In the genomic region with DNA sequence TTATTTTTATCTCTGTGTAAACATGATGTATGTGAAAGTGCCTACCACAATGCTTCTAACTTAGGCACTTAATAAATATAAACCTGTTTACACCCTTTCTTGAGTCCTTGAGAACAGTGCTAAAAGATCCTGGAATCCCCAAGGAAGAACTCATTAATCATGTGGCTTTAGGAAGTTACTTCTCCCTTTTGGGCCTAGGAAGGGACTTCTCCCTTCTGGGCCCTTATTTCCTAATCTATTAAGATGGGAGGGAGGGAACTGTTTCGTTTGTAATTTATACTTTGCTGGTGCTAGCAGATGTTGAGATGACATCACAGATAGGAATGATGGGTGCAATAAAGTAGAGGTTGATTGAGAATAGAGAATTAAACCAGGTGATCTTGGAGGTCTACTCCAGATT, we compare ENCODE assay signal across 8 cellular contexts. TPM values are rescaled to one million over a fixed set of nuclear protein-coding genes. Genes with fewer than 3 reads are reported as not detected.
DNase-seq lines count a peak whose midpoint lies in the region; ATAC-seq, FAIRE-seq and TF ChIP-seq lines count a peak whose summit lies in the region.

No MANE protein-coding gene starts in this region.

- H3K9me3 Mint-ChIP-seq in mesothelial cell of epicardium, result no peaks in the 10 kb centered on the region

- TF ChIP-seq POLR2A in A549 (IDR thresholded peaks at IDR 0.05; ENCODE audit: low read length) (no peak), GM12878 (IDR thresholded peaks at IDR 0.05; ENCODE audit: low read depth, low read length) (no peak)

- no peak for TF ChIP-seq EP300 in A549 (IDR thresholded peaks at IDR 0.05)
- no peak for TF ChIP-seq EP300 in GM12878 (IDR thresholded peaks at IDR 0.05; ENCODE audit: borderline replicate concordance in 1 of 2, control insufficient read depth in 1 of 2, low read depth in 2 of 2, low read length in 2 of 2)

- no peaks in the 10 kb centered on the region for H4K20me1 ChIP-seq in GM12878 (ENCODE audit: control insufficient read depth, insufficient read depth)

- RAD21 ChIA-PET in GM12878 (lab: Charles Lee; ENCODE audit: unreplicated experiment), result interaction anchor here (0.6 to 1.2 kb wide), 2 partner anchors 15 to 24 kb away, joined by 3 read pairs; no protein-coding TSS in a partner anchor

- TF ChIP-seq RAD21 in A549 (conservative IDR thresholded peaks at IDR 0.05 in 1 of 2, IDR thresholded peaks at IDR 0.05 in 1 of 2), result no peak
- TF ChIP-seq RAD21 in GM12878 (IDR thresholded peaks at IDR 0.05; ENCODE audit: insufficient read depth, low read depth, low read length), result no peak

- CTCF ChIA-PET in A549 (lab: Yijun Ruan, JAX), result no interaction called here
- CTCF ChIA-PET in GM12878 (lab: Yijun Ruan, JAX), result interaction anchor here (0.7 kb wide), 1 partner anchor 215 kb away, joined by 3 read pairs; no protein-coding TSS in a partner anchor

- H3K4me1 ChIP-seq in A549 (peaks cover 28% of the 10 kb centered on the region), GM12878 (ENCODE audit: control insufficient read depth, insufficient read depth, low read length) (peaks cover 4% of the 10 kb centered on the region; the same call in 1 of the 2 replicates)

- peaks cover 46% of the 10 kb centered on the region for H3K4me1 Mint-ChIP-seq in mesothelial cell of epicardium

- WGBS in A549 (ENCODE audit: missing lambda C conversion rate), result 0% methylated on average over 1 of the region's 1 CpG
- WGBS in GM12878 (ENCODE audit: insufficient coverage, insufficient replicate concordance, low lambda C conversion rate, missing lambda C conversion rate), result 0% methylated on average over 1 of the region's 1 CpG

- H3K9ac ChIP-seq in GM12878 (ENCODE audit: control insufficient read depth, insufficient read depth, low read length), result peak overlapping the region; percentile 87

- no peaks in the 10 kb centered on the region for H3K27me3 ChIP-seq in GM12878 (replicated peaks in 1 of 2; ENCODE audit: control insufficient read depth in 2 of 2, insufficient read depth in 2 of 2, low read length in 1 of 2)

- no peak for FAIRE-seq in A549 (lab: Jason Lieb, UNC)
- FAIRE-seq in GM12878 (lab: Jason Lieb, UNC), result no peak

- TF ChIP-seq CTCF in A549 (IDR thresholded peaks at IDR 0.05) (no peak), HFF-Myc (IDR thresholded peaks at IDR 0.05; ENCODE audit: low read depth, low read length, missing control alignments) (no peak), GM12878 (IDR thresholded peaks at IDR 0.05 in 2 of 3, conservative IDR thresholded peaks at IDR 0.05 in 1 of 3; ENCODE audit: control insufficient read depth in 2 of 3, extremely low read depth in 1 of 3, insufficient read depth in 1 of 3, low read depth in 3 of 3, low read length in 3 of 3) (no peak), mesothelial cell of epicardium (IDR thresholded peaks at IDR 0.05; ENCODE audit: unreplicated experiment) (no peak)

- H3K9me3 ChIP-seq in A549 (no peaks in the 10 kb centered on the region), GM12878 (replicated peaks; ENCODE audit: control insufficient read depth, insufficient read depth, low read length) (no peaks in the 10 kb centered on the region)

- SMC1A ChIA-PET in GM12878 (lab: Charles Lee; ENCODE audit: uncharacterized antibody, unreplicated experiment), result interaction anchor here (0.7 to 4.0 kb wide), 4 partner anchors 10 to 26 kb away, joined by 3 to 11 read pairs (median 5); no protein-coding TSS in a partner anchor

- TSS peak; percentile 77 for BruUV-seq in GM12878 (replicated peaks; lab: Mats Ljungman, UMichigan)

- H2AFZ ChIP-seq in GM12878 (ENCODE audit: control insufficient read depth, low read depth, low read length), result no peak overlapping the region

- ATAC-seq in A549 (no peak), GM12878 (no peak), GM21528 (IDR thresholded peaks at IDR 0.05; ENCODE audit: low FRiP score, unreplicated experiment) (no peak), GM19455 (IDR thresholded peaks at IDR 0.05; ENCODE audit: unreplicated experiment) (no peak)

- in situ Hi-C loops in GM12878 (cut with MboI), result no loop called here

- H3K27ac ChIP-seq in A549 (peak overlapping the region; percentile 99 to 100), GM12878 (ENCODE audit: control insufficient read depth, insufficient read depth) (peak overlapping the region; percentile 88)

- H3K4me3 ChIP-seq in A549, result peak overlapping the region; percentile 85
- peak overlapping the region; percentile 90 for H3K4me3 ChIP-seq in HFF-Myc (replicated peaks; ENCODE audit: low read depth, low read length)
- peak overlapping the region; percentile 79 for H3K4me3 ChIP-seq in GM12878

- H3K36me3 ChIP-seq in GM12878 (ENCODE audit: control insufficient read depth in 2 of 2, insufficient read depth in 2 of 2, low read length in 1 of 2), result peaks cover 0 to 7% of the 10 kb centered on the region in 2 experiments; a peak in 1 of 4 replicates

- H3K79me2 ChIP-seq in GM12878 (ENCODE audit: control insufficient read depth, insufficient read depth, low read length), result peaks cover 69% of the 10 kb centered on the region

- H3K27ac Mint-ChIP-seq in mesothelial cell of epicardium, result peak overlapping the region; percentile 93

- intact Hi-C loops in GM12878 (cut with micrococcal nuclease; ENCODE audit: unreplicated experiment), result no loop called here

- H3K4me3 Mint-ChIP-seq in mesothelial cell of epicardium, result peak overlapping the region; percentile 93

- H3K36me3 Mint-ChIP-seq in mesothelial cell of epicardium, result peaks cover 10% of the 10 kb centered on the region

- no peaks in the 10 kb centered on the region for H3K27me3 Mint-ChIP-seq in mesothelial cell of epicardium (ENCODE audit: low read depth)

- peak overlapping the region; percentile 91 for H3K4me2 ChIP-seq in A549
- peak overlapping the region; percentile 90 for H3K4me2 ChIP-seq in GM12878 (ENCODE audit: control insufficient read depth, insufficient read depth)

- no peak for DNase-seq in A549 (ENCODE audit: low read depth in 1 of 2, low spot score in 1 of 2)
- DNase-seq in HFF-Myc (ENCODE audit: extremely low read depth, low read depth), result no peak
- no peak for DNase-seq in GM12878 (ENCODE audit: low read depth, low spot score)
- DNase-seq in mesothelial cell of epicardium (ENCODE audit: low spot score in 2 of 2, unreplicated experiment in 2 of 2), result no peak
- DNase-seq in islet precursor cell, result no peak
- DNase-seq in nucleus accumbens (lab: John Stamatoyannopoulos, UW), result no peak

- POLR2A ChIA-PET in A549 (lab: Yijun Ruan, JAX), result no interaction called here
- POLR2A ChIA-PET in GM12878 (lab: Charles Lee), result interaction anchor here (0.7 to 4.0 kb wide), 3 partner anchors 25 to 1164 kb away, joined by 3 to 37 read pairs (median 3); a partner anchor contains a TSS

RNA-seq across cellular contexts. Expression of a gene that starts 1.1 kb away (rescaled TPM):
- polyA plus RNA-seq in A549 (2011; rRNA removed), result 47.7 and 63.8 TPM in 2 replicates
- polyA plus RNA-seq in A549 (2012; cell fraction: cytosol; rRNA removed), result 11.2 and 12.1 TPM in 2 replicates
- 3.5 and 6.6 TPM in 2 replicates for polyA plus RNA-seq in A549 (2012; cell fraction: nucleus; rRNA removed)
- polyA plus RNA-seq in A549 (2017; fragmentation: RNase III; extraction: RNeasy Plus Mini Kit Qiagen cat#74134 plus additional on column Dnase treatment), result 46.8 to 53.7 TPM (median 47.4 TPM) in 3 replicates
- polyA minus RNA-seq in A549 (2011; rRNA and poly(A)+ RNA removed), result 11.0 and 11.2 TPM in 2 replicates
- 103 TPM in 2 replicates for total RNA-seq in GM12878 (2013; cell fraction: nucleolus; rRNA removed)
- total RNA-seq in GM12878 (2014; rRNA removed), result 25.0 and 37.9 TPM in 2 replicates
- total RNA-seq in GM12878 (2014; rRNA removed; fragmentation: Illumina TruSeq; extraction: Trizol), result 55.3 and 58.2 TPM in 2 replicates
- total RNA-seq in GM12878 (2021), result 36.3 and 36.6 TPM in 2 replicates
- 36.8 TPM for polyA plus RNA-seq in GM12878 (2011; ENCODE audit: low read depth)
- polyA plus RNA-seq in GM12878 (2011; rRNA removed), result 73.6 and 119 TPM in 2 replicates
- 21.0 and 28.0 TPM in 2 replicates for polyA plus RNA-seq in GM12878 (2011; cell fraction: cytosol; rRNA removed)
- polyA plus RNA-seq in GM12878 (2011; cell fraction: nucleus; rRNA removed), result 20.1 and 22.8 TPM in 2 replicates
- 35.9 and 38.4 TPM in 2 replicates for polyA plus RNA-seq in GM12878 (2012)
- 76.3 and 91.5 TPM in 2 replicates for polyA plus RNA-seq in GM12878 (2014; fragmentation: Illumina TruSeq; extraction: Trizol)
- 10 to 100 TPM; 61.1 to 72.7 TPM for polyA plus RNA-seq in GM12878 (2014; fragmentation: Nextera tagmentation; extraction: Ambion mirVana)
- 39.9 and 48.8 TPM in 2 replicates for polyA plus RNA-seq in GM12878 (2014; rRNA removed)
- 10 to 100 TPM; 72.4 to 76.9 TPM for polyA plus RNA-seq in GM12878 (2016; fragmentation: Nextera tagmentation; extraction: Ambion mirVana)
- polyA minus RNA-seq in GM12878 (2011; rRNA and poly(A)+ RNA removed), result 29.7 and 35.6 TPM in 2 replicates
- polyA minus RNA-seq in GM12878 (2011; cell fraction: cytosol; rRNA and poly(A)+ RNA removed), result 16.8 and 21.6 TPM in 2 replicates
- polyA minus RNA-seq in GM12878 (2011; cell fraction: nucleus; rRNA and poly(A)+ RNA removed), result 13.4 and 22.8 TPM in 2 replicates
- total RNA-seq in mesothelial cell of epicardium, result 74.0 to 78.1 TPM (median 76.3 TPM) in 3 replicates

RNA-seq across cellular contexts. Expression of a gene that starts 2.3 kb away (rescaled TPM):
- polyA plus RNA-seq in A549 (2011; rRNA removed), result 42.0 and 65.2 TPM in 2 replicates
- polyA plus RNA-seq in A549 (2012; cell fraction: cytosol; rRNA removed), result 23.7 and 24.4 TPM in 2 replicates
- 14.6 and 15.0 TPM in 2 replicates for polyA plus RNA-seq in A549 (2012; cell fraction: nucleus; rRNA removed)
- polyA plus RNA-seq in A549 (2017; fragmentation: RNase III; extraction: RNeasy Plus Mini Kit Qiagen cat#74134 plus additional on column Dnase treatment), result 54.3 to 61.0 TPM (median 59.7 TPM) in 3 replicates
- polyA minus RNA-seq in A549 (2011; rRNA and poly(A)+ RNA removed), result 11.6 and 23.9 TPM in 2 replicates
- total RNA-seq in GM12878 (2013; cell fraction: nucleolus; rRNA removed), result 35.1 and 38.2 TPM in 2 replicates
- total RNA-seq in GM12878 (2014; rRNA removed), result 18.2 and 20.3 TPM in 2 replicates
- total RNA-seq in GM12878 (2014; rRNA removed; fragmentation: Illumina TruSeq; extraction: Trizol), result 12.5 and 14.6 TPM in 2 replicates
- total RNA-seq in GM12878 (2021), result 27.4 and 29.8 TPM in 2 replicates
- polyA plus RNA-seq in GM12878 (2011; ENCODE audit: low read depth), result 9.1 TPM
- 29.9 and 35.5 TPM in 2 replicates for polyA plus RNA-seq in GM12878 (2011; rRNA removed)
- 21.4 and 21.9 TPM in 2 replicates for polyA plus RNA-seq in GM12878 (2011; cell fraction: cytosol; rRNA removed)
- polyA plus RNA-seq in GM12878 (2011; cell fraction: nucleus; rRNA removed), result 15.3 and 19.4 TPM in 2 replicates
- polyA plus RNA-seq in GM12878 (2012), result 20.9 and 23.0 TPM in 2 replicates
- polyA plus RNA-seq in GM12878 (2014; fragmentation: Illumina TruSeq; extraction: Trizol), result 13.2 and 14.2 TPM in 2 replicates
- 10 to 100 TPM in 1 of 2 experiments, 1 to 10 TPM in 1; 6.7 to 16.6 TPM for polyA plus RNA-seq in GM12878 (2014; fragmentation: Nextera tagmentation; extraction: Ambion mirVana)
- 15.6 and 17.2 TPM in 2 replicates for polyA plus RNA-seq in GM12878 (2014; rRNA removed)
- 10 to 100 TPM; 40.3 to 41.7 TPM for polyA plus RNA-seq in GM12878 (2016; fragmentation: Nextera tagmentation; extraction: Ambion mirVana)
- polyA minus RNA-seq in GM12878 (2011; rRNA and poly(A)+ RNA removed), result 10.2 and 17.3 TPM in 2 replicates
- 20.3 and 30.9 TPM in 2 replicates for polyA minus RNA-seq in GM12878 (2011; cell fraction: cytosol; rRNA and poly(A)+ RNA removed)
- 9.9 and 12.4 TPM in 2 replicates for polyA minus RNA-seq in GM12878 (2011; cell fraction: nucleus; rRNA and poly(A)+ RNA removed)
- 46.7 to 53.9 TPM (median 47.8 TPM) in 3 replicates for total RNA-seq in mesothelial cell of epicardium

RNA-seq across cellular contexts. Expression of a gene that starts 23.6 kb away (rescaled TPM):
- polyA plus RNA-seq in A549 (2011; rRNA removed) (12.0 TPM in 2 replicates), A549 (2017; fragmentation: RNase III; extraction: RNeasy Plus Mini Kit Qiagen cat#74134 plus additional on column Dnase treatment) (9.6 to 11.8 TPM (median 10.9 TPM) in 3 replicates), GM12878 (2011; rRNA removed) (15.4 and 18.0 TPM in 2 replicates), GM12878 (2014; fragmentation: Illumina TruSeq; extraction: Trizol) (6.3 and 9.3 TPM in 2 replicates), GM12878 (2014; fragmentation: Nextera tagmentation; extraction: Ambion mirVana) (1 to 10 TPM; 2.7 to 6.7 TPM), GM12878 (2014; rRNA removed) (22.1 and 22.9 TPM in 2 replicates), GM12878 (2016; fragmentation: Nextera tagmentation; extraction: Ambion mirVana) (10 to 100 TPM; 25.7 to 32.4 TPM)
- polyA plus RNA-seq in A549 (2012; cell fraction: cytosol; rRNA removed), result 16.3 and 19.5 TPM in 2 replicates
- polyA plus RNA-seq in A549 (2012; cell fraction: nucleus; rRNA removed), result 20.5 and 24.6 TPM in 2 replicates
- 7.6 and 10.1 TPM in 2 replicates for polyA minus RNA-seq in A549 (2011; rRNA and poly(A)+ RNA removed)
- 27.6 and 29.1 TPM in 2 replicates for total RNA-seq in GM12878 (2013; cell fraction: nucleolus; rRNA removed)
- total RNA-seq in GM12878 (2014; rRNA removed) (14.8 and 17.2 TPM in 2 replicates), GM12878 (2014; rRNA removed; fragmentation: Illumina TruSeq; extraction: Trizol) (7.3 and 7.8 TPM in 2 replicates), GM12878 (2021) (18.5 and 20.4 TPM in 2 replicates), mesothelial cell of epicardium (8.2 to 9.4 TPM (median 8.5 TPM) in 3 replicates)
- 11.9 TPM for polyA plus RNA-seq in GM12878 (2011; ENCODE audit: low read depth)
- polyA plus RNA-seq in GM12878 (2011; cell fraction: cytosol; rRNA removed), result 23.1 and 25.9 TPM in 2 replicates
- polyA plus RNA-seq in GM12878 (2011; cell fraction: nucleus; rRNA removed), result 17.7 and 24.2 TPM in 2 replicates
- 17.6 and 18.6 TPM in 2 replicates for polyA plus RNA-seq in GM12878 (2012)
- 14.3 and 17.0 TPM in 2 replicates for polyA minus RNA-seq in GM12878 (2011; rRNA and poly(A)+ RNA removed)
- polyA minus RNA-seq in GM12878 (2011; cell fraction: cytosol; rRNA and poly(A)+ RNA removed), result 7.1 and 9.0 TPM in 2 replicates
- polyA minus RNA-seq in GM12878 (2011; cell fraction: nucleus; rRNA and poly(A)+ RNA removed), result 13.8 and 26.7 TPM in 2 replicates
